8 cellular contexts compared by ENCODE assay signal in the genomic region with DNA sequence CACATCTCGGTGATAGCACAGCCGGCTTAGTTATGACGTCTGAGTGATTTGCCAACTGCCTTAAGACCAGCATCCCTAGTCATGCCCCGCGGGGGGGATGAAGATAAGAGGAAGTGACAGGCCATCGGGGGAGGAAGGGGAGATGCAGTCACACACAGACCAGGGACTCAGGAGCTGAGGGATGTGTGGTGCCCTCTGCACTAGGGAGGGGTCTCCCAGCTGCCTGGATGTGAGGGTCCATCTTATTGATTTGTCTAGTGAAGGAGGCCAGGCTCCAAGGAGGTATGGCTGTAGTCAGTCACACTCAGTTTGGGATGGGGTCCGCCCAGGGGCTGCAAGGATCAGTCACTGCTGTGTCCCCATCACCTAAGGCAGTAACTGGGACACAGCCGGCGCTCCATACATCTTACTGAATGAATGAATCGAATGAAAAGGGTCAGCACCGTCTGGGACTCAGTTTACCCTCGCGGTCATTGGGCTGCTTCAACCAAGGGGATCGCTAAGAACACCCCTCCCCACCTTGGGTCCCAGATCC. TPM values are rescaled to one million over a fixed set of nuclear protein-coding genes. Genes with fewer than 3 reads are reported as not detected.
DNase-seq lines count a peak whose midpoint lies in the region; ATAC-seq and TF ChIP-seq lines count a peak whose summit lies in the region.

No MANE protein-coding gene starts in this region.

- H3F3A ChIP-seq in PC-3 (ENCODE audit: low read length, unreplicated experiment): no peaks in the 10 kb centered on the region

- CTCF ChIA-PET in PC-3 (lab: Charles Lee): interaction anchor here (0.5 kb wide), 1 partner anchor 74 kb away, joined by 10 read pairs; no protein-coding TSS in a partner anchor

- peak overlapping the region; percentile 36 for H3K9ac ChIP-seq in PC-3 (ENCODE audit: low read length)

- no peaks in the 10 kb centered on the region for H3K36me3 ChIP-seq in PC-3 (ENCODE audit: low read depth, low read length)

- H3K27me3 Mint-ChIP-seq in brain (peaks cover 3% of the 10 kb centered on the region), immature natural killer cell (ENCODE audit: low read depth in 3 of 3) (peaks cover 9 to 16% (median 14%) of the 10 kb centered on the region in 3 donors)

- no peaks in the 10 kb centered on the region for H3K36me3 Mint-ChIP-seq in brain
- H3K36me3 Mint-ChIP-seq in immature natural killer cell: peaks cover 4 to 10% (median 4%) of the 10 kb centered on the region in 3 donors

- H2AFZ ChIP-seq in PC-3 (ENCODE audit: low read length): 0 out of 2 replicates have a peak overlapping the region, but pooled peaks have one; percentile 45

- peak overlapping the region; percentile 62 for H3K4me3 ChIP-seq in PC-3 (ENCODE audit: low read length)

- TF ChIP-seq CTCF in PC-3 (conservative IDR thresholded peaks at IDR 0.05; ENCODE audit: low read depth, low read length) (no peak), brain (conservative IDR thresholded peaks at IDR 0.05) (no peak)

- H4K20me1 ChIP-seq in PC-3 (ENCODE audit: low read length): no peaks in the 10 kb centered on the region

- ATAC-seq in PC-3 (peak; percentile 3; the same call in 1 of the 2 replicates), GM19324 (IDR thresholded peaks at IDR 0.05; ENCODE audit: low FRiP score, unreplicated experiment) (no peak)

- H3K9me2 ChIP-seq in PC-3 (replicated peaks; ENCODE audit: low read length): no peaks in the 10 kb centered on the region

- H3K27me3 ChIP-seq in PC-3 (ENCODE audit: low read length): no peaks in the 10 kb centered on the region

- peaks cover 14% of the 10 kb centered on the region for H3K4me1 ChIP-seq in PC-3 (ENCODE audit: insufficient read depth, low read length)

- H3K27ac Mint-ChIP-seq in brain (peak overlapping the region; percentile 29 to 85 (median 68)), immature natural killer cell (peak overlapping the region; percentile 82 to 99 (median 94))

- intact Hi-C loops in PC-3 (cut with micrococcal nuclease): no loop called here

- no peaks in the 10 kb centered on the region for H3K79me2 ChIP-seq in PC-3 (ENCODE audit: low read length)

- POLR2A ChIA-PET in PC-3 (lab: Charles Lee; ENCODE audit: unreplicated experiment): no interaction called here

- H3K4me2 ChIP-seq in PC-3 (ENCODE audit: low read length): peak overlapping the region; percentile 87

- H3K27ac ChIP-seq in PC-3 (ENCODE audit: low read length): peak overlapping the region; percentile 38; the same call in 1 of the 2 replicates

- H3K4me3 Mint-ChIP-seq in brain (peak overlapping the region; percentile 88 to 93 (median 90)), immature natural killer cell (peak overlapping the region; percentile 82 to 90 (median 88))

- H3K9me3 Mint-ChIP-seq in brain: peaks cover 0 to 11% (median 0%) of the 10 kb centered on the region in 5 experiments
- no peaks in the 10 kb centered on the region for H3K9me3 Mint-ChIP-seq in immature natural killer cell

- H3K4me1 Mint-ChIP-seq in brain (peaks cover 41% of the 10 kb centered on the region), immature natural killer cell (peaks cover 57 to 71% of the 10 kb centered on the region in 2 donors)

- DNase-seq in NCI-H345 (lab: John Stamatoyannopoulos, UW): peak; percentile 26
- no peak for DNase-seq in NCI-H345 treated with DMSO at 0.1 percent for 48 hours (lab: John Stamatoyannopoulos, UW; ENCODE audit: unreplicated experiment)
- peak; percentile 19 for DNase-seq in PC-3
- peak; percentile 49 to 54 (median 53) for DNase-seq in immature natural killer cell
- peak; percentile 41 for DNase-seq in stimulated activated CD4-positive, alpha-beta T cell treated with anti-CD3 and anti-CD28 coated beads, Interleukin-4, amount 100 ng/mL, for 24 hours
- DNase-seq in NCI-H128 (lab: John Stamatoyannopoulos, UW; ENCODE audit: unreplicated experiment): no peak

- H3K9me3 ChIP-seq in PC-3 (ENCODE audit: low read length): no peaks in the 10 kb centered on the region

- BruUV-seq in PC-3 (replicated peaks; lab: Mats Ljungman, UMichigan): TSS peak; percentile 63

RNA-seq across cellular contexts. Expression of gene ERCC1, which starts 19.3 kb away (rescaled TPM):
- 56.2 and 57.3 TPM in 2 replicates for total RNA-seq in PC-3 (2014; rRNA removed)
- polyA plus RNA-seq in brain (ENCODE audit: insufficient read depth, low read depth, low replicate concordance): 97.8 TPM
- 10 to 100 TPM; 50.8 to 62.2 (median 54.5) TPM for polyA plus RNA-seq in immature natural killer cell

RNA-seq across cellular contexts. Expression of gene FOSB, which starts 24.8 kb away (rescaled TPM):
- 35.8 and 60.5 TPM in 2 replicates for total RNA-seq in PC-3 (2014; rRNA removed)
- polyA plus RNA-seq in brain (ENCODE audit: insufficient read depth, low read depth, low replicate concordance) (0.92 TPM), immature natural killer cell (10 to 100 TPM; 11.6 to 30.1 (median 11.6) TPM)

RNA-seq across cellular contexts. Expression of gene POLR1G, which starts 36.5 kb away (rescaled TPM):
- 25.9 and 43.0 TPM in 2 replicates for total RNA-seq in PC-3 (2014; rRNA removed)
- polyA plus RNA-seq in brain (ENCODE audit: insufficient read depth, low read depth, low replicate concordance): 4.9 TPM
- 1 to 10 TPM in 1 of 3 donors, under 1 TPM in 2; 0.43 to 2.3 (median 0.77) TPM for polyA plus RNA-seq in immature natural killer cell

RNA-seq across cellular contexts. Expression of gene PPP1R13L, which starts 38.1 kb away (rescaled TPM):
- total RNA-seq in PC-3 (2014; rRNA removed): 28.6 and 36.4 TPM in 2 replicates
- 14.8 TPM for polyA plus RNA-seq in brain (ENCODE audit: insufficient read depth, low read depth, low replicate concordance)
- polyA plus RNA-seq in immature natural killer cell: under 1 TPM in 2 of 3 donors, not detected in 1; 0.08 to 0.84 TPM

RNA-seq across cellular contexts. Expression of gene RTN2, which starts 53.9 kb away (rescaled TPM):
- total RNA-seq in PC-3 (2014; rRNA removed): 9.5 and 12.9 TPM in 2 replicates
- polyA plus RNA-seq in brain (ENCODE audit: insufficient read depth, low read depth, low replicate concordance) (64.4 TPM), immature natural killer cell (under 1 TPM in 2 of 3 donors, not detected in 1; 0.48 to 0.80 TPM)

Comparison
In these comparisons a context has a peak if more than half of its experiments do, and no peak if none do; other contexts are left out.
1. DNase-seq: peak in NCI-H345 (single experiment), PC-3 (single experiment), immature natural killer cell (3 of 3) and stimulated activated CD4-positive, alpha-beta T cell treated with anti-CD3 and anti-CD28 coated beads, Interleukin-4, amount 100 ng/mL, for 24 hours (single experiment); none in NCI-H345 treated with DMSO at 0.1 percent for 48 hours (single experiment) and NCI-H128 (single experiment).